22 cellular contexts compared by ENCODE assay signal in the genomic region with DNA sequence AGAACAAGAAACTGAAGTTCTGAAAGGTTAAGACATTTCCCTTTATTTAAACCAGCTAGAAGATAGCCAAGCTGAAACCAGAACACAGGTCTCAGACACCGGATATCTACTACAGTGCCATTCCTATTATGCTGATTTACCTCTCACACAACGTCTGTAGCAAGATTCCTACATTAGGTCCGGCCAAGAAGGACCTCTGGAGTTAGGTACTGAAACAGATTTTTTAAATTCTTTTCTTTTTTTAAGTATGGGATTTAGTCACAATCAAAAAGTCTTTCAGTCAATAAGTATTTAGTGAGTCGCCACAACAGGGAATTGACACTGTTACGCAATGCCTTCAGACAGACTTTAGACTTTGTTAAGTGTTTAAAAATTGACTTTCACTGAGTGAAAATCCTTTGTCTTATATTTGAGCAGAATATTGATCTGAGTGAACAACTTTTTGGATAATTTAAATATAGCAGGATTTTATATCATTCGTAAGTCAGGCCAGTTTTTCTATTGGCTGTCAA. TPM values are rescaled to one million over a fixed set of nuclear protein-coding genes. Genes with fewer than 3 reads are reported as not detected.
"Had no signal": no experiment of that assay in that cellular context is flagged by ENCODE, and none has a peak within 500 bp of the region (broad histone marks: within the 10 kb centered on the region; RNA-seq: fewer than 3 reads in every experiment).

No MANE protein-coding gene starts in this region.

- H3K4me1 ChIP-seq: gastroesophageal sphincter, heart right ventricle, right atrium auricular region, transverse colon, vagina had no signal

- H3K36me3 ChIP-seq: gastroesophageal sphincter, heart right ventricle, right atrium auricular region, transverse colon, vagina had no signal

- H3K4me2 ChIP-seq: smooth muscle cell had no signal

- H3K9me3 ChIP-seq: gastroesophageal sphincter, right atrium auricular region, transverse colon, vagina had no signal

- H3K27me3 ChIP-seq: gastroesophageal sphincter, heart right ventricle, right atrium auricular region, transverse colon, vagina had no signal

- DNase-seq: activated CD4-positive, CD25-positive, alpha-beta regulatory T cell treated with anti-CD3 and anti-CD28 coated beads, Interleukin-2, amount 50 U/mL, for 72 hours; activated naive CD4-positive, alpha-beta T cell treated with Interleukin-2 at 50 U/mL for 16 hours; heart right ventricle; islet precursor cell; nucleus accumbens; stimulated activated CD4-positive, alpha-beta T cell treated with anti-CD3 and anti-CD28 coated beads, Interleukin-4, amount 100 ng/mL, for 4 hours; stimulated activated CD8-positive, alpha-beta memory T cell treated with anti-CD3 and anti-CD28 coated beads, Interleukin-4, amount 100 ng/mL, for 48 hours; stimulated activated naive CD4-positive, alpha-beta T cell treated with Interleukin-2 at 50 U/mL for 16 hours; substantia nigra; T1000; transverse colon had no signal

- H3K27ac ChIP-seq: gastroesophageal sphincter, heart right ventricle, right atrium auricular region, transverse colon, vagina had no signal

- ATAC-seq: activated T-helper 17 cell treated with anti-CD3 and anti-CD28 coated beads, Interleukin-2, amount 50 U/mL, for 72 hours; gastroesophageal sphincter; heart right ventricle had no signal

- H3K4me3 ChIP-seq: gastroesophageal sphincter, heart right ventricle, right atrium auricular region, smooth muscle cell, transverse colon, vagina had no signal

RNA-seq across cellular contexts. Expression of a gene that starts 26.5 kb away (rescaled TPM):
- total RNA-seq: activated T-helper 17 cell treated with anti-CD3 and anti-CD28 coated beads, Interleukin-2, amount 50 U/mL, for 72 hours; astrocyte; bronchial epithelial cell; gastroesophageal sphincter; heart right ventricle; lower leg skin; mesenteric fat pad; posterior vena cava; right atrium auricular region; smooth muscle cell; transverse colon; vagina had no signal
- polyA plus RNA-seq: esophagus, heart right ventricle, smooth muscle cell had no signal
